ENCODE assay signal across 8 cellular contexts in the genomic region with DNA sequence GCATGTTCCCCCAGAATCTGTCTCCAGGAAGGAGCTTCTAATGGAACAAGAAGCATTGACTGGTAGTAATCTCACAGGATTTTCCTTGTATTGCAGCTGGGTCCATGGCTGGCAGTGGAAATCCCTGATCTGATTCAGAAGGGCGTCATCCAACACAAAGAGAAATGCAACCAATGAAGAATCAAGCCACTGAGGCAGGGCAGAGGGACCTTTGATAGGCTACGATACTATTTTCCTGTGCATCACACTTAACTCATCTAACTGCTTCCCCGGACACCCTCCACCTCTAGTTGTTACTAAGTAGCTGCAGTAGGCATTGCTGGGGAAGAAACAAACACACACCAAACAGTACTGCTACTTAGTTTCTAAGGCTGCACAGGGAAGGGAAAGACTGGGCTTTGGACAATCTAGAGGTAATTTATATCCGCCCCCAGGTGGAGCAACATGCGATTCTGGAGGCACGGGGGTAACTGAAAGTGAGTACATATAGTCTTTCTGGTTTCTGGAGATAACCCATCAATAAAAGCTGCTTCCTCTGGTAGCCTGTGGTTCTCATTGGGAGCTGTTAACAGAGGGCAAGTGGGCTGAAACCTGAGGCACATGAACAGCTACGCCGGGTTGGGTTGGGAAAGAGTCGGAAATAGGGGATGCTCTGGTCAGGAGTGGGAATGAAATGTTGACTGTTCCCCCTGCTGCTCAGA. TPM values are rescaled to one million over a fixed set of nuclear protein-coding genes. Genes with fewer than 3 reads are reported as not detected.
DNase-seq lines count a peak whose midpoint lies in the region; ATAC-seq and TF ChIP-seq lines count a peak whose summit lies in the region.

No MANE protein-coding gene starts in this region.

- intact Hi-C loops in CD14-positive monocyte (cut with micrococcal nuclease) (no loop called here), colonic mucosa (cut with DNase I) (no loop called here)

- H3K27me3 Mint-ChIP-seq in CD14-positive monocyte (ENCODE audit: low read depth in 3 of 3) = no peaks in the 10 kb centered on the region
- no peaks in the 10 kb centered on the region for H3K27me3 Mint-ChIP-seq in natural killer cell treated with Interleukin-12 subunit alpha and Interleukin-12 subunit beta and Interleukin-15 and Interleukin-18, amount 100 ng/mL, for 72 hours

- H3K9me3 Mint-ChIP-seq in CD14-positive monocyte = no peaks in the 10 kb centered on the region
- no peaks in the 10 kb centered on the region for H3K9me3 Mint-ChIP-seq in natural killer cell treated with Interleukin-12 subunit alpha and Interleukin-12 subunit beta and Interleukin-15 and Interleukin-18, amount 100 ng/mL, for 72 hours

- H3K4me3 Mint-ChIP-seq in CD14-positive monocyte = peak overlapping the region in 1 of 2 donors; percentile 85
- H3K4me3 Mint-ChIP-seq in natural killer cell treated with Interleukin-12 subunit alpha and Interleukin-12 subunit beta and Interleukin-15 and Interleukin-18, amount 100 ng/mL, for 72 hours = peak overlapping the region; percentile 84

- H3K9ac ChIP-seq in colonic mucosa (ENCODE audit: low read depth in 2 of 2, low read length in 2 of 2) = peak overlapping the region; percentile 85

- H3K36me3 Mint-ChIP-seq in CD14-positive monocyte = peaks cover 33 to 53% of the 10 kb centered on the region in 2 donors
- H3K36me3 Mint-ChIP-seq in natural killer cell treated with Interleukin-12 subunit alpha and Interleukin-12 subunit beta and Interleukin-15 and Interleukin-18, amount 100 ng/mL, for 72 hours = peaks cover 29% of the 10 kb centered on the region

- H3K27ac ChIP-seq in colonic mucosa = peak overlapping the region; percentile 69

- no peak for DNase-seq in CD14-positive monocyte (ENCODE audit: low spot score)
- DNase-seq in LNCaP clone FGC (ENCODE audit: low read depth) = no peak
- no peak for DNase-seq in colonic mucosa
- no peak for DNase-seq in natural killer cell treated with Interleukin-12 subunit alpha and Interleukin-12 subunit beta and Interleukin-15 and Interleukin-18, amount 100 ng/mL, for 72 hours (ENCODE audit: low spot score)
- DNase-seq in islet precursor cell = no peak

- no peaks in the 10 kb centered on the region for H3K36me3 ChIP-seq in colonic mucosa

- no peaks in the 10 kb centered on the region for H3K9me3 ChIP-seq in colonic mucosa

- H3K4me3 ChIP-seq in LNCaP clone FGC (ENCODE audit: low read depth, low read length) = peak overlapping the region; percentile 93
- peak overlapping the region; percentile 95 for H3K4me3 ChIP-seq in colonic mucosa

- peaks cover 45% of the 10 kb centered on the region for H3K4me1 Mint-ChIP-seq in CD14-positive monocyte
- peaks cover 45 to 48% of the 10 kb centered on the region in 2 donors for H3K4me1 Mint-ChIP-seq in natural killer cell treated with Interleukin-12 subunit alpha and Interleukin-12 subunit beta and Interleukin-15 and Interleukin-18, amount 100 ng/mL, for 72 hours (ENCODE audit: low read depth in 2 of 2)

- peak overlapping the region; percentile 78 to 94 (median 85) for H3K27ac Mint-ChIP-seq in CD14-positive monocyte
- peak overlapping the region; percentile 69 to 70 for H3K27ac Mint-ChIP-seq in natural killer cell treated with Interleukin-12 subunit alpha and Interleukin-12 subunit beta and Interleukin-15 and Interleukin-18, amount 100 ng/mL, for 72 hours

- H3K27me3 ChIP-seq in colonic mucosa = no peaks in the 10 kb centered on the region

- no peak for TF ChIP-seq CTCF in CD14-positive monocyte (IDR thresholded peaks at IDR 0.05)
- TF ChIP-seq CTCF in LNCaP clone FGC (IDR thresholded peaks at IDR 0.05; ENCODE audit: control insufficient read depth, extremely low read depth, insufficient read depth) = no peak
- TF ChIP-seq CTCF in colonic mucosa (IDR thresholded peaks at IDR 0.05) = no peak

- ATAC-seq in natural killer cell treated with Interleukin-12 subunit alpha and Interleukin-12 subunit beta and Interleukin-15 and Interleukin-18, amount 100 ng/mL, for 72 hours = no peak
- ATAC-seq in HG03097 (IDR thresholded peaks at IDR 0.05; ENCODE audit: low FRiP score, unreplicated experiment) (no peak), HG03439 (IDR thresholded peaks at IDR 0.05; ENCODE audit: unreplicated experiment) (no peak), HG03442 (IDR thresholded peaks at IDR 0.05; ENCODE audit: unreplicated experiment) (no peak)

- H3K4me1 ChIP-seq in colonic mucosa = peaks cover 18% of the 10 kb centered on the region

RNA-seq across cellular contexts. Expression of gene USP21, which starts 0.8 kb away (rescaled TPM):
- polyA plus RNA-seq in CD14-positive monocyte = 10 to 100 TPM; 11.0 to 11.3 TPM
- total RNA-seq in colonic mucosa = 10 to 100 TPM; 20.8 to 29.0 TPM
- 10 to 100 TPM; 21.2 to 29.0 TPM for total RNA-seq in natural killer cell treated with Interleukin-12 subunit alpha and Interleukin-12 subunit beta and Interleukin-15 and Interleukin-18, amount 100 ng/mL, for 72 hours

RNA-seq across cellular contexts. Expression of gene UFC1, which starts 4.7 kb away (rescaled TPM):
- 100 to 1,000 TPM; 108 to 120 TPM for polyA plus RNA-seq in CD14-positive monocyte
- 100 to 1,000 TPM in 1 of 2 donors, 10 to 100 TPM in 1; 94.2 to 111 TPM for total RNA-seq in colonic mucosa
- 100 to 1,000 TPM; 100 to 114 TPM for total RNA-seq in natural killer cell treated with Interleukin-12 subunit alpha and Interleukin-12 subunit beta and Interleukin-15 and Interleukin-18, amount 100 ng/mL, for 72 hours

RNA-seq across cellular contexts. Expression of gene PPOX, which starts 7.8 kb away (rescaled TPM):
- polyA plus RNA-seq in CD14-positive monocyte = 10 to 100 TPM; 10.5 to 10.8 TPM
- total RNA-seq in colonic mucosa = 10 to 100 TPM; 13.4 to 14.3 TPM
- total RNA-seq in natural killer cell treated with Interleukin-12 subunit alpha and Interleukin-12 subunit beta and Interleukin-15 and Interleukin-18, amount 100 ng/mL, for 72 hours = 10 to 100 TPM; 25.7 to 30.3 TPM

RNA-seq across cellular contexts. Expression of gene B4GALT3, which starts 18.8 kb away (rescaled TPM):
- polyA plus RNA-seq in CD14-positive monocyte = 10 to 100 TPM; 16.8 to 21.0 TPM
- total RNA-seq in colonic mucosa = 10 to 100 TPM; 30.3 to 34.8 TPM
- 10 to 100 TPM; 61.7 to 75.0 TPM for total RNA-seq in natural killer cell treated with Interleukin-12 subunit alpha and Interleukin-12 subunit beta and Interleukin-15 and Interleukin-18, amount 100 ng/mL, for 72 hours

RNA-seq across cellular contexts. Expression of gene DEDD, which starts 26.0 kb away (rescaled TPM):
- polyA plus RNA-seq in CD14-positive monocyte = 10 to 100 TPM; 40.9 to 42.2 TPM
- 10 to 100 TPM; 33.8 to 34.3 TPM for total RNA-seq in colonic mucosa
- total RNA-seq in natural killer cell treated with Interleukin-12 subunit alpha and Interleukin-12 subunit beta and Interleukin-15 and Interleukin-18, amount 100 ng/mL, for 72 hours = 10 to 100 TPM; 34.9 to 42.5 TPM
